ENCODE assay signal across 16 cellular contexts in genomic region chr19:45408121-45408520, GRCh38. TPM values are rescaled to one million over a fixed set of nuclear protein-coding genes. Genes with fewer than 3 reads are reported as not detected.
DNase-seq lines count a peak whose midpoint lies in the region; ATAC-seq and TF ChIP-seq lines count a peak whose summit lies in the region.
"Had no signal": no experiment of that assay in that cellular context is flagged by ENCODE, and none has a peak within 500 bp of the region (broad histone marks: within the 10 kb centered on the region; RNA-seq: fewer than 3 reads in every experiment).

No MANE protein-coding gene starts in this region.

- TF ChIP-seq CTCF in HFF-Myc (IDR thresholded peaks at IDR 0.05; ENCODE audit: low read depth, low read length, missing control alignments) = no peak
- TF ChIP-seq CTCF in nephron progenitor cell (IDR thresholded peaks at IDR 0.05) = no peak
- no peak for TF ChIP-seq CTCF in sigmoid colon (IDR thresholded peaks at IDR 0.05)

- peaks cover 34% of the 10 kb centered on the region for H3K36me3 Mint-ChIP-seq in activated CD4-positive, alpha-beta T cell treated with anti-CD3 and anti-CD28 coated beads for 36 hours (ENCODE audit: low read depth)
- peaks cover 32% of the 10 kb centered on the region for H3K36me3 Mint-ChIP-seq in activated naive CD8-positive, alpha-beta T cell treated with anti-CD3 and anti-CD28 coated beads for 36 hours
- H3K36me3 Mint-ChIP-seq in nephron progenitor cell (ENCODE audit: low read depth) = peaks cover 37% of the 10 kb centered on the region

- H3K27me3 ChIP-seq in sigmoid colon = peaks cover 6 to 18% (median 8%) of the 10 kb centered on the region in 3 donors

- intact Hi-C loops in activated CD4-positive, alpha-beta T cell treated with anti-CD3 and anti-CD28 coated beads for 36 hours (cut with DNase I, micrococcal nuclease) = loop anchor here (5.0 to 10.0 kb wide), 2 partner anchors 237 to 316 kb away; partner anchors contain the start of gene PPP1R37 (in 1 of the 2)
- intact Hi-C loops in sigmoid colon (cut with DNase I) = no loop called here

- H3K27ac ChIP-seq in sigmoid colon = no peak overlapping the region
- H3K27ac ChIP-seq: neutrophil, thoracic aorta had no signal

- H3K9me3 ChIP-seq in sigmoid colon = no peaks in the 10 kb centered on the region
- H3K9me3 ChIP-seq: neutrophil, thoracic aorta had no signal

- no peaks in the 10 kb centered on the region for H3K9me3 Mint-ChIP-seq in activated CD4-positive, alpha-beta T cell treated with anti-CD3 and anti-CD28 coated beads for 36 hours (ENCODE audit: low read depth)
- no peaks in the 10 kb centered on the region for H3K9me3 Mint-ChIP-seq in activated naive CD8-positive, alpha-beta T cell treated with anti-CD3 and anti-CD28 coated beads for 36 hours
- H3K9me3 Mint-ChIP-seq in nephron progenitor cell = no peaks in the 10 kb centered on the region

- H3K4me3 ChIP-seq in HFF-Myc (replicated peaks; ENCODE audit: low read depth, low read length) (peak overlapping the region; percentile 82), sigmoid colon (no peak overlapping the region)
- H3K4me3 ChIP-seq: thoracic aorta had no signal

- peak overlapping the region; percentile 59 for H3K27ac Mint-ChIP-seq in activated CD4-positive, alpha-beta T cell treated with anti-CD3 and anti-CD28 coated beads for 36 hours
- H3K27ac Mint-ChIP-seq in activated naive CD8-positive, alpha-beta T cell treated with anti-CD3 and anti-CD28 coated beads for 36 hours = no peak overlapping the region
- peak overlapping the region; percentile 53 for H3K27ac Mint-ChIP-seq in nephron progenitor cell

- peaks cover 2 to 31% (median 25%) of the 10 kb centered on the region in 4 donors for H3K4me1 ChIP-seq in sigmoid colon

- ATAC-seq in activated CD4-positive, alpha-beta T cell treated with anti-CD3 and anti-CD28 coated beads for 36 hours = no peak
- no peak for ATAC-seq in GM21360 (IDR thresholded peaks at IDR 0.05; ENCODE audit: unreplicated experiment)
- ATAC-seq: left colon had no signal

- peaks cover 34% of the 10 kb centered on the region for H3K4me1 Mint-ChIP-seq in activated CD4-positive, alpha-beta T cell treated with anti-CD3 and anti-CD28 coated beads for 36 hours
- H3K4me1 Mint-ChIP-seq in activated naive CD8-positive, alpha-beta T cell treated with anti-CD3 and anti-CD28 coated beads for 36 hours = peaks cover 40% of the 10 kb centered on the region
- peaks cover 65% of the 10 kb centered on the region for H3K4me1 Mint-ChIP-seq in nephron progenitor cell

- H3K4me3 Mint-ChIP-seq in activated CD4-positive, alpha-beta T cell treated with anti-CD3 and anti-CD28 coated beads for 36 hours = peak overlapping the region; percentile 95
- peak overlapping the region; percentile 74 for H3K4me3 Mint-ChIP-seq in activated naive CD8-positive, alpha-beta T cell treated with anti-CD3 and anti-CD28 coated beads for 36 hours
- H3K4me3 Mint-ChIP-seq in nephron progenitor cell = peak overlapping the region; percentile 70

- no peak for DNase-seq in activated CD4-positive, alpha-beta T cell treated with anti-CD3 and anti-CD28 coated beads for 36 hours
- DNase-seq in activated CD4-positive, alpha-beta T cell treated with anti-CD3 and anti-CD28 coated beads, Interleukin-2, amount 50 U/mL, for 4 hours = no peak
- DNase-seq in HFF-Myc (ENCODE audit: extremely low read depth, low read depth) = no peak
- DNase-seq in activated naive CD8-positive, alpha-beta T cell treated with anti-CD3 and anti-CD28 coated beads for 36 hours = no peak
- no peak for DNase-seq in nephron progenitor cell
- no peak for DNase-seq in NCI-H146 (lab: John Stamatoyannopoulos, UW)
- DNase-seq in sigmoid colon = no peak
- DNase-seq: activated CD4-positive, alpha-beta T cell treated with anti-CD3 and anti-CD28 coated beads for 1 hour; activated naive CD4-positive, alpha-beta T cell treated with Interleukin-2 at 50 U/mL for 16 hours; cerebellar nuclear complex; left colon; NCI-H1048; NCI-H2171 treated with DMSO at 0.1 percent for 48 hours had no signal

- peaks cover 0 to 15% (median 2%) of the 10 kb centered on the region in 4 donors for H3K36me3 ChIP-seq in sigmoid colon
- H3K36me3 ChIP-seq: neutrophil had no signal

- peaks cover 18% of the 10 kb centered on the region for H3K27me3 Mint-ChIP-seq in activated CD4-positive, alpha-beta T cell treated with anti-CD3 and anti-CD28 coated beads for 36 hours
- H3K27me3 Mint-ChIP-seq in activated naive CD8-positive, alpha-beta T cell treated with anti-CD3 and anti-CD28 coated beads for 36 hours = peaks cover 23% of the 10 kb centered on the region
- peaks cover 23% of the 10 kb centered on the region for H3K27me3 Mint-ChIP-seq in nephron progenitor cell (ENCODE audit: low read depth, poor library complexity)

- no peak for TF ChIP-seq EP300 in sigmoid colon (IDR thresholded peaks at IDR 0.05)

- CTCF ChIA-PET in activated CD4-positive, alpha-beta T cell treated with anti-CD3 and anti-CD28 coated beads for 36 hours (lab: Charles Lee) = interaction anchor here (0.7 to 2.0 kb wide), 3 partner anchors 68 to 454 kb away, joined by 3 to 10 read pairs (median 3); no protein-coding TSS in a partner anchor

- POLR2A ChIA-PET in activated CD4-positive, alpha-beta T cell treated with anti-CD3 and anti-CD28 coated beads for 36 hours (lab: Charles Lee) = interaction anchor here (0.6 to 0.8 kb wide), 3 partner anchors 12 to 768 kb away, joined by 3 read pairs; no protein-coding TSS in a partner anchor

- 91 to 93% methylated on average over 8 of the region's 8 CpGs for WGBS in sigmoid colon, 2 donors

- no peak for TF ChIP-seq POLR2A in sigmoid colon (IDR thresholded peaks at IDR 0.05)

RNA-seq across cellular contexts. Expression of gene POLR1G, which starts 1.7 kb away (rescaled TPM):
- total RNA-seq in activated CD4-positive, alpha-beta T cell treated with anti-CD3 and anti-CD28 coated beads for 36 hours = 10 to 100 TPM; 15.8 to 18.4 TPM
- total RNA-seq in activated naive CD8-positive, alpha-beta T cell treated with anti-CD3 and anti-CD28 coated beads for 36 hours = 10 to 100 TPM; 27.0 to 27.1 TPM
- total RNA-seq in sigmoid colon = 1 to 10 TPM; 1.6 to 4.2 (median 3.8) TPM
- 1 to 10 TPM; 1.2 to 5.6 (median 2.3) TPM for polyA plus RNA-seq in sigmoid colon

RNA-seq across cellular contexts. Expression of gene PPP1R13L, which starts 3.3 kb away (rescaled TPM):
- total RNA-seq in activated CD4-positive, alpha-beta T cell treated with anti-CD3 and anti-CD28 coated beads for 36 hours = 10 to 100 TPM; 15.2 to 17.8 TPM
- total RNA-seq in activated naive CD8-positive, alpha-beta T cell treated with anti-CD3 and anti-CD28 coated beads for 36 hours = 1 to 10 TPM; 3.6 to 4.7 TPM
- total RNA-seq in sigmoid colon = 1 to 10 TPM; 5.8 to 9.4 (median 7.7) TPM
- polyA plus RNA-seq in sigmoid colon = 10 to 100 TPM; 15.6 to 34.0 (median 18.0) TPM

RNA-seq across cellular contexts. Expression of gene ERCC1, which starts 15.6 kb away (rescaled TPM):
- total RNA-seq in activated CD4-positive, alpha-beta T cell treated with anti-CD3 and anti-CD28 coated beads for 36 hours = 10 to 100 TPM; 58.1 to 71.8 TPM
- total RNA-seq in activated naive CD8-positive, alpha-beta T cell treated with anti-CD3 and anti-CD28 coated beads for 36 hours = 10 to 100 TPM; 50.0 to 53.2 TPM
- total RNA-seq in sigmoid colon = 10 to 100 TPM; 41.8 to 67.0 (median 64.4) TPM
- polyA plus RNA-seq in sigmoid colon = 10 to 100 TPM; 27.3 to 31.8 (median 30.1) TPM

RNA-seq across cellular contexts. Expression of gene ERCC2, which starts 37.7 kb away (rescaled TPM):
- 10 to 100 TPM; 27.5 to 30.4 TPM for total RNA-seq in activated CD4-positive, alpha-beta T cell treated with anti-CD3 and anti-CD28 coated beads for 36 hours
- 10 to 100 TPM; 25.5 to 29.1 TPM for total RNA-seq in activated naive CD8-positive, alpha-beta T cell treated with anti-CD3 and anti-CD28 coated beads for 36 hours
- total RNA-seq in sigmoid colon = 10 to 100 TPM in 1 of 4 donors, 1 to 10 TPM in 3; 4.6 to 12.8 (median 9.8) TPM
- polyA plus RNA-seq in sigmoid colon = 10 to 100 TPM in 1 of 3 donors, 1 to 10 TPM in 2; 4.2 to 12.9 (median 9.0) TPM

RNA-seq across cellular contexts. Expression of gene FOSB, which starts 59.7 kb away (rescaled TPM):
- 1 to 10 TPM; 7.3 to 7.7 TPM for total RNA-seq in activated CD4-positive, alpha-beta T cell treated with anti-CD3 and anti-CD28 coated beads for 36 hours
- 10 to 100 TPM in 1 of 2 experiments, 1 to 10 TPM in 1; 9.7 to 10.5 TPM for total RNA-seq in activated naive CD8-positive, alpha-beta T cell treated with anti-CD3 and anti-CD28 coated beads for 36 hours
- total RNA-seq in sigmoid colon = 10 to 100 TPM in 3 of 4 donors, 1 to 10 TPM in 1; 1.1 to 28.1 (median 23.1) TPM
- 10 to 100 TPM in 1 of 3 donors, 1 to 10 TPM in 2; 3.7 to 11.0 (median 5.4) TPM for polyA plus RNA-seq in sigmoid colon
